In the genomic region with DNA sequence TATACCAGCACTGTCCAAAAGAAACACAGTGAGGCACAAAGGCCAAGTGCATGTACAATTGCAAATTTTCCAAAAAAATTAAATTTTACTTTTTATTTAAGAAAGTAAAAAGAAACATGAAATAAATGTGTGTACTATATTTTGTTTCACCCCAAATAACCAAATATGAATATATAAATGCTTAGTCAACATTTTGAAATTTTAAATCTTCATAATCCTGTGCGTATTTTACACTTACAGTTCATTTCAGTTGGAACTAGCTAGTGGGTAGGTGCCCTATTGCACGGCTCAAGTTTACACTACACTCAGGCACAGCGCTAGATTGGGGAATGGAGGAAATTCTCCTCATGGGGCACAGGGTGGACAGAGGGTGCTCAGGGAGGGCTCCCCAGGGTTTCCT, we compare ENCODE assay signal across 1 cellular context.
TF ChIP-seq lines count a peak whose summit lies in the region.

No MANE protein-coding gene starts in this region.

TF ChIP-seq in IMR-90, 13 proteins besides CTCF, POLR2A, EP300 and RAD21:
- TF ChIP-seq, protein P1, sequence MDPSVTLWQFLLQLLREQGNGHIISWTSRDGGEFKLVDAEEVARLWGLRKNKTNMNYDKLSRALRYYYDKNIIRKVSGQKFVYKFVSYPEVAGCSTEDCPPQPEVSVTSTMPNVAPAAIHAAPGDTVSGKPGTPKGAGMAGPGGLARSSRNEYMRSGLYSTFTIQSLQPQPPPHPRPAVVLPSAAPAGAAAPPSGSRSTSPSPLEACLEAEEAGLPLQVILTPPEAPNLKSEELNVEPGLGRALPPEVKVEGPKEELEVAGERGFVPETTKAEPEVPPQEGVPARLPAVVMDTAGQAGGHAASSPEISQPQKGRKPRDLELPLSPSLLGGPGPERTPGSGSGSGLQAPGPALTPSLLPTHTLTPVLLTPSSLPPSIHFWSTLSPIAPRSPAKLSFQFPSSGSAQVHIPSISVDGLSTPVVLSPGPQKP (IDR thresholded peaks at IDR 0.05; ENCODE audit: borderline replicate concordance, low read depth, low read length) = no peak
- peak; percentile 47 for TF ChIP-seq MAFK (IDR thresholded peaks at IDR 0.05; ENCODE audit: low read depth, low read length)
